ENCODE assay signal across 23 cellular contexts in the genomic region with DNA sequence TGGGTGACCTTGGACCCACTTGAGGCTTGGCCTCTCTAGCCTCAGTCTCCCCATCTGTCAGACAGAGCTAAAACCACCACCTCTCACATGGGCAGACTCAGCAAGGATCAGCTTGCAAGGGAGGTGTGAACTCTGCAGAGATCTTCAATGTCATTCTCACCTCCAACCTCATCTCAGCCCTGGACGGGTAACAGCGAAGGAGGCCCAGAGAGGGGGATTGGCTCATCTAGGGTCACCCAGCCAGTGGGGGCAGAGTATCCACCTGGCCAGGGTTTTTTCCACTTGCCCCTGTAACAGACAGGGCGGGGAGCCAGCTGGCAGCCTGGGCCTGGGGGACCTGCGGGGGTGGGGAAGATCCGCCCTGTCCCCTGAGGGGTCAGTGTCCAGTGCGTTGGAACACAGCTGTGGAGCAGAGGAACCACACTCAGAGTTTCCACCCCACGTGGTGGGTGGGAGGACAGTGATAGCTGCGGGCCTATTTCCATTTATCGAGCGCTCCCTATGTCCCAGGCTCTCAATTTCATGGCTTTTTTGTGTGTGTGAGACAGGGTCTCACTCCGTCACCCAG. TPM values are rescaled to one million over a fixed set of nuclear protein-coding genes. Genes with fewer than 3 reads are reported as not detected.
DNase-seq lines count a peak whose midpoint lies in the region; ATAC-seq and TF ChIP-seq lines count a peak whose summit lies in the region.
"Had no signal": no experiment of that assay in that cellular context is flagged by ENCODE, and none has a peak within 500 bp of the region (broad histone marks: within the 10 kb centered on the region; RNA-seq: fewer than 3 reads in every experiment).

No MANE protein-coding gene starts in this region.

- peaks cover 83% of the 10 kb centered on the region for H3F3A ChIP-seq in DOHH2 (ENCODE audit: control insufficient read depth, insufficient read depth)

- peaks cover 95% of the 10 kb centered on the region for H3K36me3 ChIP-seq in DOHH2 (ENCODE audit: control insufficient read depth, low read length)
- peaks cover 0 to 45% (median 0%) of the 10 kb centered on the region in 6 donors for H3K36me3 ChIP-seq in spleen
- H3K36me3 ChIP-seq: BE2C, upper lobe of right lung had no signal

- H3K27ac Mint-ChIP-seq in T-helper 17 cell, result peak overlapping the region; percentile 77
- H3K27ac Mint-ChIP-seq: activated CD4-positive, alpha-beta T cell treated with anti-CD3 and anti-CD28 coated beads, Interleukin-2, amount 10 ng/mL, durations not matched to agents 24 days and 14 days; activated naive CD8-positive, alpha-beta T cell treated with anti-CD3 and anti-CD28 coated beads, Interleukin-2, amount 50 U/mL, for 24 hours had no signal

- H3K9me2 ChIP-seq in DOHH2 (replicated peaks; ENCODE audit: control insufficient read depth, low read length), result no peaks in the 10 kb centered on the region
- H3K9me2 ChIP-seq: SK-N-SH had no signal

- no peaks in the 10 kb centered on the region for H3K27me3 ChIP-seq in DOHH2 (ENCODE audit: control insufficient read depth, low read length)
- no peaks in the 10 kb centered on the region for H3K27me3 ChIP-seq in spleen (replicated peaks in 1 of 7)
- H3K27me3 ChIP-seq: BE2C had no signal

- DNase-seq in T-helper 17 cell, result no peak
- DNase-seq in islet precursor cell, result peak; percentile 56
- DNase-seq in spleen, result no peak
- DNase-seq in MV-4-11 (lab: John Stamatoyannopoulos, UW), result no peak
- no peak for DNase-seq in kidney tubule cell (ENCODE audit: low spot score)
- DNase-seq in DMS53 (lab: John Stamatoyannopoulos, UW), result no peak
- no peak for DNase-seq in NCI-H187 (lab: John Stamatoyannopoulos, UW)
- DNase-seq: activated CD4-positive, alpha-beta T cell treated with anti-CD3 and anti-CD28 coated beads, Interleukin-2, amount 10 ng/mL, durations not matched to agents 24 days and 14 days; activated naive CD8-positive, alpha-beta T cell treated with anti-CD3 and anti-CD28 coated beads, Interleukin-2, amount 50 U/mL, for 24 hours; BE2C; central memory CD4-positive, alpha-beta T cell; effector memory CD4-positive, alpha-beta T cell; H7; NCI-H1092 treated with DMSO at 0.1 percent for 48 hours; NCI-H2107; NCI-H526 treated with DMSO at 0.1 percent for 48 hours; PC-9; SK-N-SH; upper lobe of right lung had no signal

- H3K9me3 ChIP-seq in DOHH2 (ENCODE audit: control insufficient read depth, insufficient read depth, low read length) (no peaks in the 10 kb centered on the region), T-helper 17 cell (ENCODE audit: control insufficient read depth, low read length, poor library complexity, severe bottlenecking) (no peaks in the 10 kb centered on the region), spleen (no peaks in the 10 kb centered on the region)
- H3K9me3 ChIP-seq: BE2C, SK-N-SH, upper lobe of right lung had no signal

- peaks cover 59% of the 10 kb centered on the region for H3K4me1 Mint-ChIP-seq in T-helper 17 cell

- peak overlapping the region; percentile 24 for H3K4me3 ChIP-seq in DOHH2 (ENCODE audit: low read length)
- H3K4me3 ChIP-seq in spleen, result no peak overlapping the region
- H3K4me3 ChIP-seq: hepatocyte, K562, PC-9, upper lobe of right lung had no signal

- intact Hi-C loops in spleen (cut with DNase I; ENCODE audit: low total_unique reads), result no loop called here

- ATAC-seq in T-helper 17 cell, result no peak
- ATAC-seq: activated naive CD8-positive, alpha-beta T cell treated with anti-CD3 and anti-CD28 coated beads, Interleukin-2, amount 50 U/mL, for 24 hours; K562; upper lobe of right lung had no signal

- no peak for TF ChIP-seq CTCF in DOHH2 (IDR thresholded peaks at IDR 0.05; ENCODE audit: low read depth, low read length, poor library complexity, severe bottlenecking)
- TF ChIP-seq CTCF in spleen (IDR thresholded peaks at IDR 0.05 in 8 of 11, conservative IDR thresholded peaks at IDR 0.05 in 3 of 11), result no peak

- H3K4me1 ChIP-seq in DOHH2 (ENCODE audit: control insufficient read depth, low read length), result peaks cover 100% of the 10 kb centered on the region
- peaks cover 34 to 98% (median 86%) of the 10 kb centered on the region in 6 donors for H3K4me1 ChIP-seq in spleen
- H3K4me1 ChIP-seq: BE2C, upper lobe of right lung had no signal

- H3K4me2 ChIP-seq in DOHH2 (ENCODE audit: low read length), result peak overlapping the region; percentile 98
- H3K4me2 ChIP-seq: hepatocyte, PC-9, SK-N-SH had no signal

- WGBS in spleen, 5 donors, result 66 to 81% (median 75%) methylated on average over 5 to 11 of the region's 11 CpGs

- H3K79me2 ChIP-seq in DOHH2 (ENCODE audit: control insufficient read depth, low read length), result peaks cover 95% of the 10 kb centered on the region
- H3K79me2 ChIP-seq: hepatocyte had no signal

- no peaks in the 10 kb centered on the region for H3K27me3 Mint-ChIP-seq in T-helper 17 cell
- H3K27me3 Mint-ChIP-seq: activated CD4-positive, alpha-beta T cell treated with anti-CD3 and anti-CD28 coated beads, Interleukin-2, amount 10 ng/mL, durations not matched to agents 24 days and 14 days; activated naive CD8-positive, alpha-beta T cell treated with anti-CD3 and anti-CD28 coated beads, Interleukin-2, amount 50 U/mL, for 24 hours had no signal

- H3K4me3 Mint-ChIP-seq in T-helper 17 cell, result no peak overlapping the region
- H3K4me3 Mint-ChIP-seq: activated CD4-positive, alpha-beta T cell treated with anti-CD3 and anti-CD28 coated beads, Interleukin-2, amount 10 ng/mL, durations not matched to agents 24 days and 14 days; activated naive CD8-positive, alpha-beta T cell treated with anti-CD3 and anti-CD28 coated beads, Interleukin-2, amount 50 U/mL, for 24 hours had no signal

- TF ChIP-seq POLR2A in spleen (IDR thresholded peaks at IDR 0.05), result no peak

- H4K20me1 ChIP-seq in DOHH2 (ENCODE audit: control insufficient read depth, insufficient read depth, low read depth, low read length), result peaks cover 4% of the 10 kb centered on the region; the same call in 1 of the 2 replicates

- H3K27ac ChIP-seq in DOHH2 (ENCODE audit: low read depth, low read length), result peak overlapping the region; percentile 97
- H3K27ac ChIP-seq in spleen, result peak overlapping the region in 5 of 8 donors; percentile 14 to 86 (median 77)
- H3K27ac ChIP-seq: hepatocyte, PC-9, upper lobe of right lung had no signal

- H3K36me3 Mint-ChIP-seq in T-helper 17 cell (ENCODE audit: low read depth), result peaks cover 6% of the 10 kb centered on the region

RNA-seq across cellular contexts. Expression of a gene that starts 27.4 kb away (rescaled TPM):
- 10 to 100 TPM; 20.7 to 27.7 TPM for total RNA-seq in T-helper 17 cell
- total RNA-seq in spleen, result 100 to 1,000 TPM in 2 of 7 donors, 10 to 100 TPM in 5; 54.6 to 141 (median 76.1) TPM
- polyA plus RNA-seq in spleen, result 100 to 1,000 TPM in 1 of 3 donors, 10 to 100 TPM in 2; 53.4 to 102 (median 96.7) TPM
- total RNA-seq: fibroblast of lung, K562 had no signal
- polyA plus RNA-seq: fibroblast of lung, K562 had no signal

RNA-seq across cellular contexts. Expression of a gene that starts 51.6 kb away (rescaled TPM):
- total RNA-seq in T-helper 17 cell, result under 1 TPM; 0.15 to 0.89 TPM
- total RNA-seq in spleen, result 1 to 10 TPM in 1 of 7 donors, under 1 TPM in 4, not detected in 2; 0.13 to 1.7 (median 0.57) TPM
- 1 to 10 TPM in 1 of 3 donors, under 1 TPM in 2; 0.58 to 1.1 (median 0.91) TPM for polyA plus RNA-seq in spleen
- total RNA-seq: fibroblast of lung, hepatocyte had no signal
- polyA plus RNA-seq: fibroblast of lung, SK-N-SH had no signal
